13 cellular contexts compared by ENCODE assay signal in genomic region chr3:196053487-196053886, GRCh38. TPM values are rescaled to one million over a fixed set of nuclear protein-coding genes. Genes with fewer than 3 reads are reported as not detected.
DNase-seq lines count a peak whose midpoint lies in the region; ATAC-seq and TF ChIP-seq lines count a peak whose summit lies in the region.
"Had no signal": no experiment of that assay in that cellular context is flagged by ENCODE, and none has a peak within 500 bp of the region (broad histone marks: within the 10 kb centered on the region; RNA-seq: fewer than 3 reads in every experiment).

No MANE protein-coding gene starts in this region.

- TF ChIP-seq POLR2A in erythroblast (IDR thresholded peaks at IDR 0.05; ENCODE audit: low read length) = peak; percentile 57

- intact Hi-C loops in activated CD4-positive, alpha-beta T cell treated with anti-CD3 and anti-CD28 coated beads, Interleukin-2, amount 10 ng/mL, durations not matched to agents 24 days and 14 days (cut with micrococcal nuclease) = no loop called here

- H3K4me1 Mint-ChIP-seq in activated CD4-positive, alpha-beta T cell treated with anti-CD3 and anti-CD28 coated beads, Interleukin-2, amount 10 ng/mL, durations not matched to agents 24 days and 14 days = peaks cover 17% of the 10 kb centered on the region
- H3K4me1 Mint-ChIP-seq in stimulated activated naive CD8-positive, alpha-beta T cell treated with anti-CD3 and anti-CD28 coated beads, Interleukin-15, Interleukin-2, amounts not matched to agents 100 ng/mL and 50 ng/mL, for 24 hours (ENCODE audit: low read depth) = peaks cover 10% of the 10 kb centered on the region
- H3K4me1 Mint-ChIP-seq: CD8-positive, alpha-beta memory T cell had no signal

- no peaks in the 10 kb centered on the region for H3K9me3 Mint-ChIP-seq in activated CD4-positive, alpha-beta T cell treated with anti-CD3 and anti-CD28 coated beads, Interleukin-2, amount 10 ng/mL, durations not matched to agents 24 days and 14 days
- no peaks in the 10 kb centered on the region for H3K9me3 Mint-ChIP-seq in stimulated activated naive CD8-positive, alpha-beta T cell treated with anti-CD3 and anti-CD28 coated beads, Interleukin-15, Interleukin-2, amounts not matched to agents 100 ng/mL and 50 ng/mL, for 24 hours
- H3K9me3 Mint-ChIP-seq: CD8-positive, alpha-beta memory T cell had no signal

- peaks cover 76% of the 10 kb centered on the region for H3K36me3 Mint-ChIP-seq in activated CD4-positive, alpha-beta T cell treated with anti-CD3 and anti-CD28 coated beads, Interleukin-2, amount 10 ng/mL, durations not matched to agents 24 days and 14 days (ENCODE audit: low read depth)
- peaks cover 86% of the 10 kb centered on the region for H3K36me3 Mint-ChIP-seq in stimulated activated naive CD8-positive, alpha-beta T cell treated with anti-CD3 and anti-CD28 coated beads, Interleukin-15, Interleukin-2, amounts not matched to agents 100 ng/mL and 50 ng/mL, for 24 hours (ENCODE audit: low read depth)

- DNase-seq in activated CD4-positive, alpha-beta T cell treated with anti-CD3 and anti-CD28 coated beads, Interleukin-2, amount 10 ng/mL, durations not matched to agents 24 days and 14 days = no peak
- no peak for DNase-seq in activated CD4-positive, alpha-beta T cell treated with anti-CD3 and anti-CD28 coated beads, Interleukin-2, amount 50 U/mL, for 1 hour
- no peak for DNase-seq in stimulated activated naive CD8-positive, alpha-beta T cell treated with anti-CD3 and anti-CD28 coated beads, Interleukin-15, Interleukin-2, amounts not matched to agents 100 U/mL and 50 U/mL, for 24 hours
- DNase-seq in erythroblast (lab: John Stamatoyannopoulos, UW) = no peak
- DNase-seq in activated CD8-positive, alpha-beta memory T cell treated with anti-CD3 and anti-CD28 coated beads for 24 hours = no peak
- DNase-seq in NCI-H146 treated with DMSO at 0.1 percent for 48 hours (lab: John Stamatoyannopoulos, UW; ENCODE audit: unreplicated experiment) = no peak
- DNase-seq: Caco-2; CD8-positive, alpha-beta memory T cell; DND-41; GDM1; GM23248; H7 had no signal

- H3K27me3 Mint-ChIP-seq in activated CD4-positive, alpha-beta T cell treated with anti-CD3 and anti-CD28 coated beads, Interleukin-2, amount 10 ng/mL, durations not matched to agents 24 days and 14 days = no peaks in the 10 kb centered on the region
- no peaks in the 10 kb centered on the region for H3K27me3 Mint-ChIP-seq in stimulated activated naive CD8-positive, alpha-beta T cell treated with anti-CD3 and anti-CD28 coated beads, Interleukin-15, Interleukin-2, amounts not matched to agents 100 ng/mL and 50 ng/mL, for 24 hours
- H3K27me3 Mint-ChIP-seq: CD8-positive, alpha-beta memory T cell had no signal

- no peak for ATAC-seq in stimulated activated naive CD8-positive, alpha-beta T cell treated with anti-CD3 and anti-CD28 coated beads, Interleukin-15, Interleukin-2, amounts not matched to agents 100 U/mL and 50 U/mL, for 24 hours

- H3K4me3 Mint-ChIP-seq in activated CD4-positive, alpha-beta T cell treated with anti-CD3 and anti-CD28 coated beads, Interleukin-2, amount 10 ng/mL, durations not matched to agents 24 days and 14 days = no peak overlapping the region
- H3K4me3 Mint-ChIP-seq in stimulated activated naive CD8-positive, alpha-beta T cell treated with anti-CD3 and anti-CD28 coated beads, Interleukin-15, Interleukin-2, amounts not matched to agents 100 ng/mL and 50 ng/mL, for 24 hours = no peak overlapping the region
- H3K4me3 Mint-ChIP-seq: CD8-positive, alpha-beta memory T cell had no signal

- H3K27ac Mint-ChIP-seq in activated CD4-positive, alpha-beta T cell treated with anti-CD3 and anti-CD28 coated beads, Interleukin-2, amount 10 ng/mL, durations not matched to agents 24 days and 14 days = peak overlapping the region; percentile 25
- peak overlapping the region; percentile 31 for H3K27ac Mint-ChIP-seq in stimulated activated naive CD8-positive, alpha-beta T cell treated with anti-CD3 and anti-CD28 coated beads, Interleukin-15, Interleukin-2, amounts not matched to agents 100 ng/mL and 50 ng/mL, for 24 hours

RNA-seq across cellular contexts. Expression of gene TFRC, which starts 28.4 kb away (rescaled TPM):
- total RNA-seq in activated CD4-positive, alpha-beta T cell treated with anti-CD3 and anti-CD28 coated beads, Interleukin-2, amount 10 ng/mL, durations not matched to agents 24 days and 14 days = 725 and 748 TPM in 2 replicates
